Comparison of ENCODE assay signal across 1 cellular context in the genomic region with DNA sequence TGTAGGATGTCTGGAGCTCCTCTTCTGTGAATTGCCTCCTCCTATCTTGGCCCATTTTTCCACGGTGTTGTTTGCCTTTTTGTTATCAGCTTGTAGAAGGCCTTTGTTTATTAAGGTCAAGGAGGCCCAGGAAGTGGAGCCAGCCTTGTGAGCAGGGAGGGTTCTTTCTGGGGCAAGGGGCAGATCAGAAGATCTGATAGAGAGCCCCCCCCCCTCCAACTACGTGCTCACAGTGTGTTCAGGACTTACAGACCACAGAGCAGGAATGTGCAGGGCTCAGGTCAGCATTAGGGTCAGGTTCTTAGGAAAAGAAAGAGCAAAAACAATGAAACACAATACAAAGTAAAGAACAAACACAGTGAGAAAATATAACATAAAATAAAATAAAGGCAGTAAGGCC.
TF ChIP-seq lines count a peak whose summit lies in the region.

No MANE protein-coding gene starts in this region.

TF ChIP-seq in HepG2, 621 proteins besides CTCF, POLR2A, EP300 and RAD21 (continued from another document):
- TF ChIP-seq, protein P1, sequence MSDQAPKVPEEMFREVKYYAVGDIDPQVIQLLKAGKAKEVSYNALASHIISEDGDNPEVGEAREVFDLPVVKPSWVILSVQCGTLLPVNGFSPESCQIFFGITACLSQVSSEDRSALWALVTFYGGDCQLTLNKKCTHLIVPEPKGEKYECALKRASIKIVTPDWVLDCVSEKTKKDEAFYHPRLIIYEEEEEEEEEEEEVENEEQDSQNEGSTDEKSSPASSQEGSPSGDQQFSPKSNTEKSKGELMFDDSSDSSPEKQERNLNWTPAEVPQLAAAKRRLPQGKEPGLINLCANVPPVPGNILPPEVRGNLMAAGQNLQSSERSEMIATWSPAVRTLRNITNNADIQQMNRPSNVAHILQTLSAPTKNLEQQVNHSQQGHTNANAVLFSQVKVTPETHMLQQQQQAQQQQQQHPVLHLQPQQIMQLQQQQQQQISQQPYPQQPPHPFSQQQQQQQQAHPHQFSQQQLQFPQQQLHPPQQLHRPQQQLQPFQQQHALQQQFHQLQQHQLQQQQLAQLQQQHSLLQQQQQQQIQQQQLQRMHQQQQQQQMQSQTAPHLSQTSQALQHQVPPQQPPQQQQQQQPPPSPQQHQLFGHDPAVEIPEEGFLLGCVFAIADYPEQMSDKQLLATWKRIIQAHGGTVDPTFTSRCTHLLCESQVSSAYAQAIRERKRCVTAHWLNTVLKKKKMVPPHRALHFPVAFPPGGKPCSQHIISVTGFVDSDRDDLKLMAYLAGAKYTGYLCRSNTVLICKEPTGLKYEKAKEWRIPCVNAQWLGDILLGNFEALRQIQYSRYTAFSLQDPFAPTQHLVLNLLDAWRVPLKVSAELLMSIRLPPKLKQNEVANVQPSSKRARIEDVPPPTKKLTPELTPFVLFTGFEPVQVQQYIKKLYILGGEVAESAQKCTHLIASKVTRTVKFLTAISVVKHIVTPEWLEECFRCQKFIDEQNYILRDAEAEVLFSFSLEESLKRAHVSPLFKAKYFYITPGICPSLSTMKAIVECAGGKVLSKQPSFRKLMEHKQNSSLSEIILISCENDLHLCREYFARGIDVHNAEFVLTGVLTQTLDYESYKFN (CRISPR knock-in tag; conservative IDR thresholded peaks at IDR 0.05): peak; percentile 58
- TF ChIP-seq, protein P2, sequence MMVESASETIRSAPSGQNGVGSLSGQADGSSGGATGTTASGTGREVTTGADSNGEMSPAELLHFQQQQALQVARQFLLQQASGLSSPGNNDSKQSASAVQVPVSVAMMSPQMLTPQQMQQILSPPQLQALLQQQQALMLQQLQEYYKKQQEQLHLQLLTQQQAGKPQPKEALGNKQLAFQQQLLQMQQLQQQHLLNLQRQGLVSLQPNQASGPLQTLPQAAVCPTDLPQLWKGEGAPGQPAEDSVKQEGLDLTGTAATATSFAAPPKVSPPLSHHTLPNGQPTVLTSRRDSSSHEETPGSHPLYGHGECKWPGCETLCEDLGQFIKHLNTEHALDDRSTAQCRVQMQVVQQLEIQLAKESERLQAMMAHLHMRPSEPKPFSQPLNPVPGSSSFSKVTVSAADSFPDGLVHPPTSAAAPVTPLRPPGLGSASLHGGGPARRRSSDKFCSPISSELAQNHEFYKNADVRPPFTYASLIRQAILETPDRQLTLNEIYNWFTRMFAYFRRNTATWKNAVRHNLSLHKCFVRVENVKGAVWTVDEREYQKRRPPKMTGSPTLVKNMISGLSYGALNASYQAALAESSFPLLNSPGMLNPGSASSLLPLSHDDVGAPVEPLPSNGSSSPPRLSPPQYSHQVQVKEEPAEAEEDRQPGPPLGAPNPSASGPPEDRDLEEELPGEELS (CRISPR knock-in tag; IDR thresholded peaks at IDR 0.05): 0 out of 2 replicates have a peak, but pooled peaks have one; percentile 19
- no peak for TF ChIP-seq ZNF337 (CRISPR knock-in tag; IDR thresholded peaks at IDR 0.05; ENCODE audit: borderline replicate concordance, low read depth)
- no peak for TF ChIP-seq SOX13 (IDR thresholded peaks at IDR 0.05)
- TF ChIP-seq SOX13 (CRISPR knock-in tag; conservative IDR thresholded peaks at IDR 0.05 in 1 of 2, IDR thresholded peaks at IDR 0.05 in 1 of 2): peak in 1 of 2 experiments; percentile 10; a peak in 1 of 4 replicates
- no peak for TF ChIP-seq ZNF333 (CRISPR knock-in tag; IDR thresholded peaks at IDR 0.05; ENCODE audit: borderline replicate concordance)
- TF ChIP-seq HNRNPLL (IDR thresholded peaks at IDR 0.05; ENCODE audit: low read depth, low read length, poor library complexity, severe bottlenecking): no peak
- TF ChIP-seq ZNF777 (CRISPR knock-in tag; IDR thresholded peaks at IDR 0.05): no peak
- TF ChIP-seq KDM1A (CRISPR knock-in tag; IDR thresholded peaks at IDR 0.05): no peak
- TF ChIP-seq ZNF615 (CRISPR knock-in tag; IDR thresholded peaks at IDR 0.05; ENCODE audit: borderline replicate concordance): no peak
- TF ChIP-seq, protein P3, sequence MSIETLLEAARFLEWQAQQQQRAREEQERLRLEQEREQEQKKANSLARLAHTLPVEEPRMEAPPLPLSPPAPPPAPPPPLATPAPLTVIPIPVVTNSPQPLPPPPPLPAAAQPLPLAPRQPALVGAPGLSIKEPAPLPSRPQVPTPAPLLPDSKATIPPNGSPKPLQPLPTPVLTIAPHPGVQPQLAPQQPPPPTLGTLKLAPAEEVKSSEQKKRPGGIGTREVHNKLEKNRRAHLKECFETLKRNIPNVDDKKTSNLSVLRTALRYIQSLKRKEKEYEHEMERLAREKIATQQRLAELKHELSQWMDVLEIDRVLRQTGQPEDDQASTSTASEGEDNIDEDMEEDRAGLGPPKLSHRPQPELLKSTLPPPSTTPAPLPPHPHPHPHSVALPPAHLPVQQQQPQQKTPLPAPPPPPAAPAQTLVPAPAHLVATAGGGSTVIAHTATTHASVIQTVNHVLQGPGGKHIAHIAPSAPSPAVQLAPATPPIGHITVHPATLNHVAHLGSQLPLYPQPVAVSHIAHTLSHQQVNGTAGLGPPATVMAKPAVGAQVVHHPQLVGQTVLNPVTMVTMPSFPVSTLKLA (IDR thresholded peaks at IDR 0.05): no peak
- TF ChIP-seq FOXP1 (IDR thresholded peaks at IDR 0.05): no peak
- peak; percentile 51; the same call in 1 of the 2 replicates for TF ChIP-seq FOXP1 (CRISPR knock-in tag; IDR thresholded peaks at IDR 0.05)
- no peak for TF ChIP-seq MTA1 (CRISPR knock-in tag; IDR thresholded peaks at IDR 0.05; ENCODE audit: borderline replicate concordance)
- TF ChIP-seq NR2F2 (IDR thresholded peaks at IDR 0.05; ENCODE audit: borderline replicate concordance, low read depth): peak; percentile 72
- no peak for TF ChIP-seq HDAC1 (CRISPR knock-in tag; IDR thresholded peaks at IDR 0.05)
- TF ChIP-seq, protein P4, sequence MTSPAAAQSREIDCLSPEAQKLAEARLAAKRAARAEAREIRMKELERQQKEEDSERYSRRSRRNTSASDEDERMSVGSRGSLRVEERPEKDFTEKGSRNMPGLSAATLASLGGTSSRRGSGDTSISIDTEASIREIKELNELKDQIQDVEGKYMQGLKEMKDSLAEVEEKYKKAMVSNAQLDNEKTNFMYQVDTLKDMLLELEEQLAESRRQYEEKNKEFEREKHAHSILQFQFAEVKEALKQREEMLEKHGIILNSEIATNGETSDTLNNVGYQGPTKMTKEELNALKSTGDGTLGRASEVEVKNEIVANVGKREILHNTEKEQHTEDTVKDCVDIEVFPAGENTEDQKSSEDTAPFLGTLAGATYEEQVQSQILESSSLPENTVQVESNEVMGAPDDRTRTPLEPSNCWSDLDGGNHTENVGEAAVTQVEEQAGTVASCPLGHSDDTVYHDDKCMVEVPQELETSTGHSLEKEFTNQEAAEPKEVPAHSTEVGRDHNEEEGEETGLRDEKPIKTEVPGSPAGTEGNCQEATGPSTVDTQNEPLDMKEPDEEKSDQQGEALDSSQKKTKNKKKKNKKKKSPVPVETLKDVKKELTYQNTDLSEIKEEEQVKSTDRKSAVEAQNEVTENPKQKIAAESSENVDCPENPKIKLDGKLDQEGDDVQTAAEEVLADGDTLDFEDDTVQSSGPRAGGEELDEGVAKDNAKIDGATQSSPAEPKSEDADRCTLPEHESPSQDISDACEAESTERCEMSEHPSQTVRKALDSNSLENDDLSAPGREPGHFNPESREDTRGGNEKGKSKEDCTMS (CRISPR knock-in tag; conservative IDR thresholded peaks at IDR 0.05): no peak
- TF ChIP-seq CREM (IDR thresholded peaks at IDR 0.05): no peak
- TF ChIP-seq CREM (CRISPR knock-in tag; IDR thresholded peaks at IDR 0.05): no peak
- TF ChIP-seq PAF1 (CRISPR knock-in tag; IDR thresholded peaks at IDR 0.05): no peak
- TF ChIP-seq PPARG (CRISPR knock-in tag; conservative IDR thresholded peaks at IDR 0.05): peak; percentile 64; the same call in 1 of the 2 replicates
- TF ChIP-seq NFE2L2 (IDR thresholded peaks at IDR 0.05; ENCODE audit: low read length): no peak
- TF ChIP-seq, protein P5, sequence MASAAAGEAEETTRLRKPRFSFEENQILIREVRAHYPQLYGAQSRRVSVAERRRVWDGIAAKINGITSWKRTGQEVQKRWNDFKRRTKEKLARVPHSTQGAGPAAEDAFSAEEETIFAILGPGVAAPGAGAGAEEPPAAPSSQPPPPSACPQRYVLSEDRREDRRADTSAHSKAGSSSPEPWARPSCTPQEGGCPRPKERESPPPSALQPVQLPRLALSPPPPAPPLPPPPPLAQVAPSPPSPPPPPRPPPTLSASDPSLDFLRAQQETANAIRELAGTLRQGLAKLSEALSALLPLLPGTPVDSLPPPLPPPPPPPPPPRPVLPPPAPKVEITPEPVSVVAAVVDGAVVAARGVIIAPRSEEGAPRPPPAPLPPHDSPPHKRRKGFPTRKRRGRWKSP (CRISPR knock-in tag; IDR thresholded peaks at IDR 0.05): no peak
- TF ChIP-seq RFX5 (IDR thresholded peaks at IDR 0.05; ENCODE audit: low read depth, low read length): no peak
- TF ChIP-seq, protein P6, sequence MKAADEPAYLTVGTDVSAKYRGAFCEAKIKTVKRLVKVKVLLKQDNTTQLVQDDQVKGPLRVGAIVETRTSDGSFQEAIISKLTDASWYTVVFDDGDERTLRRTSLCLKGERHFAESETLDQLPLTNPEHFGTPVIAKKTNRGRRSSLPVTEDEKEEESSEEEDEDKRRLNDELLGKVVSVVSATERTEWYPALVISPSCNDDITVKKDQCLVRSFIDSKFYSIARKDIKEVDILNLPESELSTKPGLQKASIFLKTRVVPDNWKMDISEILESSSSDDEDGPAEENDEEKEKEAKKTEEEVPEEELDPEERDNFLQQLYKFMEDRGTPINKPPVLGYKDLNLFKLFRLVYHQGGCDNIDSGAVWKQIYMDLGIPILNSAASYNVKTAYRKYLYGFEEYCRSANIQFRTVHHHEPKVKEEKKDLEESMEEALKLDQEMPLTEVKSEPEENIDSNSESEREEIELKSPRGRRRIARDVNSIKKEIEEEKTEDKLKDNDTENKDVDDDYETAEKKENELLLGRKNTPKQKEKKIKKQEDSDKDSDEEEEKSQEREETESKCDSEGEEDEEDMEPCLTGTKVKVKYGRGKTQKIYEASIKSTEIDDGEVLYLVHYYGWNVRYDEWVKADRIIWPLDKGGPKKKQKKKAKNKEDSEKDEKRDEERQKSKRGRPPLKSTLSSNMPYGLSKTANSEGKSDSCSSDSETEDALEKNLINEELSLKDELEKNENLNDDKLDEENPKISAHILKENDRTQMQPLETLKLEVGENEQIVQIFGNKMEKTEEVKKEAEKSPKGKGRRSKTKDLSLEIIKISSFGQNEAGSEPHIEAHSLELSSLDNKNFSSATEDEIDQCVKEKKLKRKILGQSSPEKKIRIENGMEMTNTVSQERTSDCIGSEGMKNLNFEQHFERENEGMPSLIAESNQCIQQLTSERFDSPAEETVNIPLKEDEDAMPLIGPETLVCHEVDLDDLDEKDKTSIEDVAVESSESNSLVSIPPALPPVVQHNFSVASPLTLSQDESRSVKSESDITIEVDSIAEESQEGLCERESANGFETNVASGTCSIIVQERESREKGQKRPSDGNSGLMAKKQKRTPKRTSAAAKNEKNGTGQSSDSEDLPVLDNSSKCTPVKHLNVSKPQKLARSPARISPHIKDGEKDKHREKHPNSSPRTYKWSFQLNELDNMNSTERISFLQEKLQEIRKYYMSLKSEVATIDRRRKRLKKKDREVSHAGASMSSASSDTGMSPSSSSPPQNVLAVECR (CRISPR knock-in tag; IDR thresholded peaks at IDR 0.05; ENCODE audit: borderline replicate concordance): no peak
- no peak for TF ChIP-seq ZNF251 (CRISPR knock-in tag; IDR thresholded peaks at IDR 0.05)
- TF ChIP-seq, protein P7, sequence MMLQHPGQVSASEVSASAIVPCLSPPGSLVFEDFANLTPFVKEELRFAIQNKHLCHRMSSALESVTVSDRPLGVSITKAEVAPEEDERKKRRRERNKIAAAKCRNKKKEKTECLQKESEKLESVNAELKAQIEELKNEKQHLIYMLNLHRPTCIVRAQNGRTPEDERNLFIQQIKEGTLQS (CRISPR knock-in tag; IDR thresholded peaks at IDR 0.05): no peak
- no peak for TF ChIP-seq ZNF160 (CRISPR knock-in tag; IDR thresholded peaks at IDR 0.05)
- TF ChIP-seq DPF2 (CRISPR knock-in tag; IDR thresholded peaks at IDR 0.05; ENCODE audit: borderline replicate concordance, low read depth): 0 out of 2 replicates have a peak, but pooled peaks have one; percentile 17
- TF ChIP-seq CBX2 (IDR thresholded peaks at IDR 0.05; ENCODE audit: low read depth, low read length): no peak
- no peak for TF ChIP-seq CBX2 (CRISPR knock-in tag; IDR thresholded peaks at IDR 0.05; ENCODE audit: low read depth)
- no peak for TF ChIP-seq ZNF709 (CRISPR knock-in tag; IDR thresholded peaks at IDR 0.05)
- no peak for TF ChIP-seq ZNF552 (CRISPR knock-in tag; IDR thresholded peaks at IDR 0.05; ENCODE audit: borderline replicate concordance)
- no peak for TF ChIP-seq FOXA1 (IDR thresholded peaks at IDR 0.05)
- no peak for TF ChIP-seq FOXA1 (CRISPR knock-in tag; IDR thresholded peaks at IDR 0.05)
- TF ChIP-seq CBX5 (CRISPR knock-in tag; IDR thresholded peaks at IDR 0.05; ENCODE audit: borderline replicate concordance): no peak
- TF ChIP-seq GATA4 (IDR thresholded peaks at IDR 0.05; ENCODE audit: borderline replicate concordance, low read depth): 0 out of 2 replicates have a peak, but pooled peaks have one; percentile 15
- TF ChIP-seq ZBTB7B (CRISPR knock-in tag; IDR thresholded peaks at IDR 0.05): no peak
- TF ChIP-seq, protein P8, sequence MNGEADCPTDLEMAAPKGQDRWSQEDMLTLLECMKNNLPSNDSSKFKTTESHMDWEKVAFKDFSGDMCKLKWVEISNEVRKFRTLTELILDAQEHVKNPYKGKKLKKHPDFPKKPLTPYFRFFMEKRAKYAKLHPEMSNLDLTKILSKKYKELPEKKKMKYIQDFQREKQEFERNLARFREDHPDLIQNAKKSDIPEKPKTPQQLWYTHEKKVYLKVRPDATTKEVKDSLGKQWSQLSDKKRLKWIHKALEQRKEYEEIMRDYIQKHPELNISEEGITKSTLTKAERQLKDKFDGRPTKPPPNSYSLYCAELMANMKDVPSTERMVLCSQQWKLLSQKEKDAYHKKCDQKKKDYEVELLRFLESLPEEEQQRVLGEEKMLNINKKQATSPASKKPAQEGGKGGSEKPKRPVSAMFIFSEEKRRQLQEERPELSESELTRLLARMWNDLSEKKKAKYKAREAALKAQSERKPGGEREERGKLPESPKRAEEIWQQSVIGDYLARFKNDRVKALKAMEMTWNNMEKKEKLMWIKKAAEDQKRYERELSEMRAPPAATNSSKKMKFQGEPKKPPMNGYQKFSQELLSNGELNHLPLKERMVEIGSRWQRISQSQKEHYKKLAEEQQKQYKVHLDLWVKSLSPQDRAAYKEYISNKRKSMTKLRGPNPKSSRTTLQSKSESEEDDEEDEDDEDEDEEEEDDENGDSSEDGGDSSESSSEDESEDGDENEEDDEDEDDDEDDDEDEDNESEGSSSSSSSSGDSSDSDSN (CRISPR knock-in tag; IDR thresholded peaks at IDR 0.05): no peak
- TF ChIP-seq ETV5 (CRISPR knock-in tag; IDR thresholded peaks at IDR 0.05; ENCODE audit: borderline replicate concordance): peak; percentile 22; the same call in 1 of the 2 replicates
- TF ChIP-seq, protein P9, sequence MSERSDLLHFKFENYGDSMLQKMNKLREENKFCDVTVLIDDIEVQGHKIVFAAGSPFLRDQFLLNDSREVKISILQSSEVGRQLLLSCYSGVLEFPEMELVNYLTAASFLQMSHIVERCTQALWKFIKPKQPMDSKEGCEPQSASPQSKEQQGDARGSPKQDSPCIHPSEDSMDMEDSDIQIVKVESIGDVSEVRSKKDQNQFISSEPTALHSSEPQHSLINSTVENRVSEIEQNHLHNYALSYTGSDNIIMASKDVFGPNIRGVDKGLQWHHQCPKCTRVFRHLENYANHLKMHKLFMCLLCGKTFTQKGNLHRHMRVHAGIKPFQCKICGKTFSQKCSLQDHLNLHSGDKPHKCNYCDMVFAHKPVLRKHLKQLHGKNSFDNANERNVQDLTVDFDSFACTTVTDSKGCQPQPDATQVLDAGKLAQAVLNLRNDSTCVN (CRISPR knock-in tag; IDR thresholded peaks at IDR 0.05; ENCODE audit: borderline replicate concordance): no peak
- no peak for TF ChIP-seq GATAD1 (CRISPR knock-in tag; IDR thresholded peaks at IDR 0.05)
